In the genomic region with DNA sequence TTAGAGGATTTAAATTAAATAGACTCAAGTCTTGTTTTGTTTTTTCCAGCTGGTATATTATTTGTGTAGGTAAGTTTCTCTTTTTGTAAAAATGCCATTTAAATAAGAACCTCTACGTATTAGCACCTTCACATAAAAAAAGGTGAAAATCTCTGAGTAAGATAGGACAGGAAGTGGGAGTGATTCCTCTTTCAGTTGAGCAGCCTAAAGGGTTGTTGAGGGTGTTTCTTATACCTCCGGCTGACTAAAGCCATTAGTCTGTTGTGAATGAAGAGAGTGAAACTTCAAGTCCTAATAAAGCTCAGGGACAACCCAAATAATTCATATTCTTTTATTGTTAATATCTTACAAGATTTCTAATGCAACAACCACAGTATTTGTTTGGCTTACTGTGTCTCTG, we compare ENCODE assay signal across 25 cellular contexts.
"Had no signal": no experiment of that assay in that cellular context is flagged by ENCODE, and none has a peak within 500 bp of the region (broad histone marks: within the 10 kb centered on the region; RNA-seq: fewer than 3 reads in every experiment).

No MANE protein-coding gene starts in this region.

- H3K27ac ChIP-seq: dorsolateral prefrontal cortex, heart left ventricle, neural progenitor cell, ovary, right atrium auricular region, sigmoid colon, skin epidermis, tibial artery, upper lobe of left lung, uterus had no signal

- DNase-seq: cortex of kidney; dorsolateral prefrontal cortex; effector CD8-positive, alpha-beta T cell; heart left ventricle; hypothalamus; islet precursor cell; mammary epithelial cell; mucosa of descending colon; naive thymus-derived CD8-positive, alpha-beta T cell; nucleus accumbens; ovary; sigmoid colon; stimulated activated CD4-positive, alpha-beta T cell treated with anti-CD3 and anti-CD28 coated beads, Interleukin-2, amount 100 ng/mL, for 24 hours; stimulated activated CD4-positive, alpha-beta T cell treated with anti-CD3 and anti-CD28 coated beads, Interleukin-4, amount 100 ng/mL, for 4 hours; stimulated activated naive CD4-positive, alpha-beta T cell treated with Interleukin-2 at 50 U/mL for 16 hours; tibial artery; upper lobe of left lung; uterus had no signal

- H2AFZ ChIP-seq: neural progenitor cell had no signal

- H3K36me3 Mint-ChIP-seq: naive thymus-derived CD8-positive, alpha-beta T cell; neural progenitor cell had no signal

- H3K9ac ChIP-seq: neural progenitor cell had no signal

- H3K9me3 Mint-ChIP-seq: naive thymus-derived CD8-positive, alpha-beta T cell; neural progenitor cell had no signal

- H3K27ac Mint-ChIP-seq: naive thymus-derived CD8-positive, alpha-beta T cell; neural progenitor cell had no signal

- H3K27me3 ChIP-seq: dorsolateral prefrontal cortex, heart left ventricle, ovary, right atrium auricular region, sigmoid colon, tibial artery, upper lobe of left lung, uterus had no signal

- H3K4me1 ChIP-seq: heart left ventricle, right atrium auricular region, sigmoid colon, tibial artery, upper lobe of left lung, uterus had no signal

- H3K4me3 ChIP-seq: dorsolateral prefrontal cortex, heart left ventricle, mucosa of descending colon, neural progenitor cell, ovary, right atrium auricular region, sigmoid colon, skin epidermis, tibial artery, upper lobe of left lung, uterus had no signal

- H3K36me3 ChIP-seq: heart left ventricle, neural progenitor cell, ovary, right atrium auricular region, sigmoid colon, tibial artery, upper lobe of left lung, uterus had no signal

- ATAC-seq: esophagus mucosa; heart left ventricle; left lobe of liver; mucosa of descending colon; naive thymus-derived CD8-positive, alpha-beta T cell had no signal

- H3K9me3 ChIP-seq: heart left ventricle, mucosa of descending colon, ovary, right atrium auricular region, sigmoid colon, tibial artery, upper lobe of left lung, uterus had no signal

- H3K4me3 Mint-ChIP-seq: naive thymus-derived CD8-positive, alpha-beta T cell; neural progenitor cell had no signal

- H3K4me2 ChIP-seq: neural progenitor cell had no signal

- FAIRE-seq: endometrium, frontal cortex had no signal
